8 cellular contexts compared by ENCODE assay signal in the genomic region with DNA sequence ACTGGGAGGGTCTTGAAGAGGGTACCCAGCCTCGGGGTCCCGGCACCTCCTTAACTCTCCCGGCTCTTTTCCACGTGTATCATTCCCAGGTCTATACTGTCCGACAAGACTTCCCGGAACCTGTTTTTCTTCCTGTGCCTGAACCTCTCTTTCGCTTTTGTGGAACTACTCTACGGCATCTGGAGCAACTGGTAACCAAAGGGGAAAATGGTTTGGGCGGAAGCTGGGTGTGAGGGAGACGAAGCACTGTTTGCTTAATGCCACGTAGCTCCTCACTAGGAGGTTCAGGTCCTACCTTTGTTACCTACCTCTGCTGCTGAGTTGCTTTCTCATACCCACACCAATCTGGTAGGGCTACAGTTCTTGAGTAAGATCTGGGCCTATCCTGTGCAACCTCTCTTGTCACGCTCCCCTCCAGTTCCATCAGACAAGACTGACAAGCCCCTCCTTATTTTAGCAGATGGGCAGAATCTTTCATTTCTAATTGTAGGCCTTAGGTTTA. TPM values are rescaled to one million over a fixed set of nuclear protein-coding genes. Genes with fewer than 3 reads are reported as not detected.
DNase-seq lines count a peak whose midpoint lies in the region; ATAC-seq and TF ChIP-seq lines count a peak whose summit lies in the region.

No MANE protein-coding gene starts in this region.

- CTCF ChIA-PET in activated B cell treated with CpG ODN at 0.5 μM for 24 hours (lab: Charles Lee): interaction anchor here (2.6 kb wide), 1 partner anchor 392 kb away, joined by 10 read pairs; no protein-coding TSS in a partner anchor

- DNase-seq in NCI-H2081 (lab: John Stamatoyannopoulos, UW) (peak; percentile 8 to 42), NCI-H2081 treated with DMSO at 0.1 percent for 48 hours (lab: John Stamatoyannopoulos, UW) (no peak), NCI-H146 (lab: John Stamatoyannopoulos, UW) (peak; percentile 51), activated B cell treated with CpG ODN at 0.5 μM for 24 hours (no peak), right lobe of liver (peak in 1 of 3 donors; percentile 48)
- DNase-seq in central memory CD8-positive, alpha-beta T cell (ENCODE audit: low spot score in 2 of 2): peak; percentile 40 to 73
- DNase-seq in stimulated activated CD8-positive, alpha-beta memory T cell treated with anti-CD3 and anti-CD28 coated beads, Interleukin-12 subunit alpha, Interleukin-12 subunit beta, amount 100 ng/mL, for 1 hour (ENCODE audit: low read depth): peak; percentile 28

- intact Hi-C loops in activated B cell treated with CpG ODN at 0.5 μM for 24 hours (cut with micrococcal nuclease): loop anchor here (1.0 to 5.0 kb wide), 4 partner anchors 544 to 1046 kb away; a partner anchor contains a TSS
- intact Hi-C loops in right lobe of liver (cut with DNase I): no loop called here

- H3K4me3 Mint-ChIP-seq in activated B cell treated with CpG ODN at 0.5 μM for 24 hours: peak overlapping the region; percentile 98
- peak overlapping the region; percentile 99 for H3K4me3 Mint-ChIP-seq in central memory CD8-positive, alpha-beta T cell

- H3K9me3 Mint-ChIP-seq in activated B cell treated with CpG ODN at 0.5 μM for 24 hours: no peaks in the 10 kb centered on the region
- no peaks in the 10 kb centered on the region for H3K9me3 Mint-ChIP-seq in central memory CD8-positive, alpha-beta T cell

- H3K27me3 Mint-ChIP-seq in activated B cell treated with CpG ODN at 0.5 μM for 24 hours: no peaks in the 10 kb centered on the region
- no peaks in the 10 kb centered on the region for H3K27me3 Mint-ChIP-seq in central memory CD8-positive, alpha-beta T cell

- peaks cover 29% of the 10 kb centered on the region for H3K4me1 Mint-ChIP-seq in activated B cell treated with CpG ODN at 0.5 μM for 24 hours
- peaks cover 45% of the 10 kb centered on the region for H3K4me1 Mint-ChIP-seq in central memory CD8-positive, alpha-beta T cell

- peak overlapping the region; percentile 86 to 94 (median 87) for H3K27ac ChIP-seq in right lobe of liver

- peaks cover 49% of the 10 kb centered on the region for H3K36me3 Mint-ChIP-seq in activated B cell treated with CpG ODN at 0.5 μM for 24 hours (ENCODE audit: low read depth)
- peaks cover 45% of the 10 kb centered on the region for H3K36me3 Mint-ChIP-seq in central memory CD8-positive, alpha-beta T cell (ENCODE audit: insufficient read depth)

- TF ChIP-seq CTCF in activated B cell treated with CpG ODN at 0.5 μM for 24 hours (IDR thresholded peaks at IDR 0.05) (no peak), right lobe of liver (IDR thresholded peaks at IDR 0.05) (no peak)

- peaks cover 0 to 12% (median 6%) of the 10 kb centered on the region in 4 donors for H3K4me1 ChIP-seq in right lobe of liver

- no peak for TF ChIP-seq POLR2A in right lobe of liver (IDR thresholded peaks at IDR 0.05)

- WGBS in right lobe of liver (ENCODE audit: insufficient coverage, low coverage, low lambda C conversion rate, missing lambda C conversion rate): 2% methylated on average over 11 of the region's 12 CpGs

- H3K4me3 ChIP-seq in right lobe of liver: peak overlapping the region; percentile 77 to 87 (median 80)

- H3K27ac Mint-ChIP-seq in activated B cell treated with CpG ODN at 0.5 μM for 24 hours: peak overlapping the region; percentile 95
- H3K27ac Mint-ChIP-seq in central memory CD8-positive, alpha-beta T cell (ENCODE audit: low read depth): peak overlapping the region; percentile 100

- no peaks in the 10 kb centered on the region for H3K27me3 ChIP-seq in right lobe of liver

- H3K36me3 ChIP-seq in right lobe of liver: peaks cover 0 to 5% (median 0%) of the 10 kb centered on the region in 4 donors

- ATAC-seq in HG02610 (IDR thresholded peaks at IDR 0.05; ENCODE audit: unreplicated experiment): peak; percentile 43
- ATAC-seq in activated B cell treated with CpG ODN at 0.5 μM for 24 hours (ENCODE audit: low read depth): peak; percentile 38
- peak; percentile 84 for ATAC-seq in central memory CD8-positive, alpha-beta T cell (replicated peaks; ENCODE audit: extremely low read depth, poor library complexity, severe bottlenecking)
- peak; percentile 3 to 28 (median 12) for ATAC-seq in right lobe of liver

- POLR2A ChIA-PET in activated B cell treated with CpG ODN at 0.5 μM for 24 hours (lab: Charles Lee): interaction anchor here (0.7 to 2.9 kb wide), 6 partner anchors 10 to 858 kb away, joined by 3 to 8 read pairs (median 5); a partner anchor contains a TSS

- H3K9me3 ChIP-seq in right lobe of liver: no peaks in the 10 kb centered on the region

RNA-seq across cellular contexts. Expression of a gene that starts 0.6 kb away (rescaled TPM):
- 21.1 and 25.7 TPM in 2 replicates for total RNA-seq in activated B cell treated with CpG ODN at 0.5 μM for 24 hours
- total RNA-seq in right lobe of liver: 10 to 100 TPM; 19.1 to 32.2 (median 23.3) TPM

RNA-seq across cellular contexts. Expression of a gene that starts 1.9 kb away (rescaled TPM):
- total RNA-seq in activated B cell treated with CpG ODN at 0.5 μM for 24 hours (3.7 and 4.8 TPM in 2 replicates), right lobe of liver (1 to 10 TPM; 5.2 to 8.7 (median 7.4) TPM)

Comparison
In these comparisons a context has a peak if more than half of its experiments do, and no peak if none do; other contexts are left out.
1. DNase-seq: peak in NCI-H2081 (2 of 2), NCI-H146 (single experiment), central memory CD8-positive, alpha-beta T cell (2 of 2) and stimulated activated CD8-positive, alpha-beta memory T cell treated with anti-CD3 and anti-CD28 coated beads, Interleukin-12 subunit alpha, Interleukin-12 subunit beta, amount 100 ng/mL, for 1 hour (single experiment); none in NCI-H2081 treated with DMSO at 0.1 percent for 48 hours (single experiment) and activated B cell treated with CpG ODN at 0.5 μM for 24 hours (single experiment).
2. ATAC-seq: peak in every context shown above with its lines; median percentile 84 in central memory CD8-positive, alpha-beta T cell; 43 in HG02610; 38 in activated B cell treated with CpG ODN at 0.5 μM for 24 hours; 12 in right lobe of liver.